In genomic region chr14:68862954-68863594, GRCh38 we compare ENCODE assay signal across 8 cellular contexts.
DNase-seq lines count a peak whose midpoint lies in the region; ATAC-seq and TF ChIP-seq lines count a peak whose summit lies in the region.

No MANE protein-coding gene starts in this region.

- H3K27me3 Mint-ChIP-seq in neural crest cell (ENCODE audit: low read depth): no peaks in the 10 kb centered on the region

- TF ChIP-seq CTCF in fibroblast of lung (conservative IDR thresholded peaks at IDR 0.05 in 1 of 2, IDR thresholded peaks at IDR 0.05 in 1 of 2; ENCODE audit: low read depth in 1 of 2, low read length in 2 of 2) (peak; percentile 76 to 86), neural crest cell (conservative IDR thresholded peaks at IDR 0.05) (peak; percentile 89)

- no peaks in the 10 kb centered on the region for H3K79me2 ChIP-seq in fibroblast of lung (ENCODE audit: control insufficient read depth, insufficient read depth, low read length)

- H3K4me1 ChIP-seq in fibroblast of lung (ENCODE audit: control insufficient read depth, extremely low read depth, insufficient read depth, low read length): no peaks in the 10 kb centered on the region

- no peak for ATAC-seq in HG03521 (IDR thresholded peaks at IDR 0.05; ENCODE audit: unreplicated experiment)

- peaks cover 9% of the 10 kb centered on the region for H3K36me3 Mint-ChIP-seq in neural crest cell (ENCODE audit: low read depth)

- H2AFZ ChIP-seq in fibroblast of lung (ENCODE audit: low read length): no peak overlapping the region

- H3K9ac ChIP-seq in fibroblast of lung (ENCODE audit: insufficient read depth, low read length): no peak overlapping the region

- H3K4me3 Mint-ChIP-seq in neural crest cell: no peak overlapping the region

- H4K20me1 ChIP-seq in fibroblast of lung (ENCODE audit: control insufficient read depth, extremely low read depth, insufficient read depth, low read length): no peaks in the 10 kb centered on the region

- no peak overlapping the region for H3K4me3 ChIP-seq in fibroblast of lung (replicated peaks in 1 of 4; ENCODE audit: control extremely low read depth in 1 of 4, insufficient read depth in 1 of 4, low read depth in 3 of 4, low read length in 4 of 4)

- H3K27ac ChIP-seq in fibroblast of lung (ENCODE audit: insufficient read depth, low read length): no peak overlapping the region

- H3K9me3 Mint-ChIP-seq in neural crest cell: peaks cover 4% of the 10 kb centered on the region

- H3K36me3 ChIP-seq in fibroblast of lung (ENCODE audit: control insufficient read depth, insufficient read depth, low read length): peaks cover 2% of the 10 kb centered on the region

- H3K4me1 Mint-ChIP-seq in neural crest cell: peaks cover 5% of the 10 kb centered on the region

- no peaks in the 10 kb centered on the region for H3K9me3 ChIP-seq in fibroblast of lung (ENCODE audit: control insufficient read depth, insufficient read depth, low read depth, low read length)

- H3K27ac Mint-ChIP-seq in neural crest cell (ENCODE audit: unreplicated experiment): no peak overlapping the region

- no peaks in the 10 kb centered on the region for H3K27me3 ChIP-seq in fibroblast of lung (ENCODE audit: control insufficient read depth, insufficient read depth, low read length)

- peak; percentile 36 for DNase-seq in DMS 273 treated with DMSO at 0.1 percent for 48 hours (lab: John Stamatoyannopoulos, UW)
- DNase-seq in KG1 (lab: John Stamatoyannopoulos, UW): peak; percentile 29
- peak; percentile 67 for DNase-seq in OCI-M2 (lab: John Stamatoyannopoulos, UW; ENCODE audit: unreplicated experiment)
- peak; percentile 68 for DNase-seq in activated T-cell treated with anti-CD3 and anti-CD28 coated beads, Interleukin-2, amount 50 U/mL, for 1 hour
- peak; percentile 65 to 86 for DNase-seq in fibroblast of lung (ENCODE audit: low read depth in 2 of 2)
- DNase-seq in neural crest cell (ENCODE audit: low read depth, low spot score): peak; percentile 83
- DNase-seq in stromal cell of bone marrow (ENCODE audit: low read depth): peak; percentile 68

- H3K4me2 ChIP-seq in fibroblast of lung (ENCODE audit: extremely low read depth, insufficient read depth, low read length): no peak overlapping the region

Comparison
In these comparisons a context has a peak if more than half of its experiments do, and no peak if none do; other contexts are left out.
1. DNase-seq: peak in every context shown above with its lines; median percentile 83 in neural crest cell; 76 in fibroblast of lung; 68 in activated T-cell treated with anti-CD3 and anti-CD28 coated beads, Interleukin-2, amount 50 U/mL, for 1 hour; 68 in stromal cell of bone marrow; 67 in OCI-M2; 36 in DMS 273 treated with DMSO at 0.1 percent for 48 hours; 29 in KG1.